Comparison of ENCODE assay signal across 12 cellular contexts in genomic region chr5:355379-355935, GRCh38.
"Had no signal": no experiment of that assay in that cellular context is flagged by ENCODE, and none has a peak within 500 bp of the region (broad histone marks: within the 10 kb centered on the region; RNA-seq: fewer than 3 reads in every experiment).

No MANE protein-coding gene starts in this region.

- H3K4me1 Mint-ChIP-seq: memory B cell had no signal

- ATAC-seq: activated T-cell treated with anti-CD3 and anti-CD28 coated beads, Interleukin-2, amount 50 U/mL, for 72 hours; foreskin keratinocyte; left lobe of liver; WTC11 had no signal

- H3K27me3 ChIP-seq: foreskin keratinocyte, ovary, stomach, thyroid gland had no signal

- H3K9me3 Mint-ChIP-seq: memory B cell; natural killer cell treated with Interleukin-12 subunit alpha and Interleukin-12 subunit beta and Interleukin-15 and Interleukin-18, amount 100 ng/mL, for 72 hours had no signal

- H3K9me3 ChIP-seq: ovary, thyroid gland had no signal

- H3K36me3 Mint-ChIP-seq: memory B cell; natural killer cell treated with Interleukin-12 subunit alpha and Interleukin-12 subunit beta and Interleukin-15 and Interleukin-18, amount 100 ng/mL, for 72 hours; WTC11 had no signal

- H3K4me3 ChIP-seq: ovary, stomach, thyroid gland had no signal

- H3K4me3 Mint-ChIP-seq: activated T-cell treated with anti-CD3 and anti-CD28 coated beads, Interleukin-2, amount 50 U/mL, for 72 hours; memory B cell; natural killer cell treated with Interleukin-12 subunit alpha and Interleukin-12 subunit beta and Interleukin-15 and Interleukin-18, amount 100 ng/mL, for 72 hours; WTC11 had no signal

- H3K36me3 ChIP-seq: ovary, stomach, thyroid gland had no signal

- DNase-seq: activated CD4-positive, alpha-beta T cell treated with anti-CD3 and anti-CD28 coated beads, Interleukin-2, amount 50 U/mL, for 1 hour; activated T-cell treated with anti-CD3 and anti-CD28 coated beads, Interleukin-2, amount 50 U/mL, for 72 hours; foreskin keratinocyte; ovary; stimulated activated CD4-positive, alpha-beta T cell treated with anti-CD3 and anti-CD28 coated beads, Interleukin-4, amount 100 ng/mL, for 1 hour; stimulated activated CD8-positive, alpha-beta memory T cell treated with anti-CD3 and anti-CD28 coated beads, Interleukin-4, amount 100 ng/mL, for 48 hours; stomach; thyroid gland had no signal

- H3K27ac Mint-ChIP-seq: activated T-cell treated with anti-CD3 and anti-CD28 coated beads, Interleukin-2, amount 50 U/mL, for 72 hours; memory B cell; natural killer cell treated with Interleukin-12 subunit alpha and Interleukin-12 subunit beta and Interleukin-15 and Interleukin-18, amount 100 ng/mL, for 72 hours had no signal
